In the genomic region with DNA sequence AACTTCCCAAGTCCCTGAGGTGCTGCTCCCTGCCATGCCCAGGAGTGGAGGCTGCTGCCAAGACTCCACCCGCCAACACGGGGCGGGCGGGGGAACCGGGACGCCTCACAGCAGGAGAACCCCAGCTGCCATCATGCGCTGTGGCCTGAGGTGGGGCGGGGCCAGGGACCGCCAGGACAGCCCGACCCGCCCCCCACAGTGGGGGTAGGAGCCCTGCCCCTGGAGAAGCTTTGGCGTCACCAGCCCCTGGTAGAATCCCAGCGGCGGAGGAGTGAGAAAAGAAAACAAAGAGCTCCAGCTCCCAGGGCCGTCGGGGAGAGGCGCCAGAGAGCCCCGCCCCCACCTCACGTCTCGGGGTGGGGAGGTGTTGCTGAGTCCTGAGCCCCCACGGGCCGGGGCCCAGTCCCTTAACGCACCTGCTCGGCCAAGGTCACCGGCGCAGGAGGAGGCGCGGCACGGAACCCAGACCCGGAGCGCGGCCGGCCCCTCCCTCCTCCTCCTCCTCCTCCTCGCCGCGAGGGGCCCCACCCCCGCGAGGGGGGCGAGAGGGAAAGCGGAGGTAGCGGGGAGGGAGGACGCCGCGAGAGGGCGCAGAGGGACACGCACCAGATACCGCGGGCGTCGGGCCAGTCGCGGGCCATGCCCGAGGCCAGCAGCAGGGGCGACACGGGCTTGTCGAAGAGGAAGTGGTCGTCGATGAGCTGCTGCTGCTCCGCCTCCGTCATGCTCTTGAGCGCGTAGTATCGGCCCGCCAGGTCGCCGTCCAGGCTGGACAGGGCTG, we compare ENCODE assay signal across 1 cellular context.
TF ChIP-seq lines count a peak whose summit lies in the region.

No MANE protein-coding gene starts in this region.

TF ChIP-seq in WTC11, 78 proteins besides CTCF, POLR2A, EP300 and RAD21 (continued from another document and continues in another):
- TF ChIP-seq, protein P1, sequence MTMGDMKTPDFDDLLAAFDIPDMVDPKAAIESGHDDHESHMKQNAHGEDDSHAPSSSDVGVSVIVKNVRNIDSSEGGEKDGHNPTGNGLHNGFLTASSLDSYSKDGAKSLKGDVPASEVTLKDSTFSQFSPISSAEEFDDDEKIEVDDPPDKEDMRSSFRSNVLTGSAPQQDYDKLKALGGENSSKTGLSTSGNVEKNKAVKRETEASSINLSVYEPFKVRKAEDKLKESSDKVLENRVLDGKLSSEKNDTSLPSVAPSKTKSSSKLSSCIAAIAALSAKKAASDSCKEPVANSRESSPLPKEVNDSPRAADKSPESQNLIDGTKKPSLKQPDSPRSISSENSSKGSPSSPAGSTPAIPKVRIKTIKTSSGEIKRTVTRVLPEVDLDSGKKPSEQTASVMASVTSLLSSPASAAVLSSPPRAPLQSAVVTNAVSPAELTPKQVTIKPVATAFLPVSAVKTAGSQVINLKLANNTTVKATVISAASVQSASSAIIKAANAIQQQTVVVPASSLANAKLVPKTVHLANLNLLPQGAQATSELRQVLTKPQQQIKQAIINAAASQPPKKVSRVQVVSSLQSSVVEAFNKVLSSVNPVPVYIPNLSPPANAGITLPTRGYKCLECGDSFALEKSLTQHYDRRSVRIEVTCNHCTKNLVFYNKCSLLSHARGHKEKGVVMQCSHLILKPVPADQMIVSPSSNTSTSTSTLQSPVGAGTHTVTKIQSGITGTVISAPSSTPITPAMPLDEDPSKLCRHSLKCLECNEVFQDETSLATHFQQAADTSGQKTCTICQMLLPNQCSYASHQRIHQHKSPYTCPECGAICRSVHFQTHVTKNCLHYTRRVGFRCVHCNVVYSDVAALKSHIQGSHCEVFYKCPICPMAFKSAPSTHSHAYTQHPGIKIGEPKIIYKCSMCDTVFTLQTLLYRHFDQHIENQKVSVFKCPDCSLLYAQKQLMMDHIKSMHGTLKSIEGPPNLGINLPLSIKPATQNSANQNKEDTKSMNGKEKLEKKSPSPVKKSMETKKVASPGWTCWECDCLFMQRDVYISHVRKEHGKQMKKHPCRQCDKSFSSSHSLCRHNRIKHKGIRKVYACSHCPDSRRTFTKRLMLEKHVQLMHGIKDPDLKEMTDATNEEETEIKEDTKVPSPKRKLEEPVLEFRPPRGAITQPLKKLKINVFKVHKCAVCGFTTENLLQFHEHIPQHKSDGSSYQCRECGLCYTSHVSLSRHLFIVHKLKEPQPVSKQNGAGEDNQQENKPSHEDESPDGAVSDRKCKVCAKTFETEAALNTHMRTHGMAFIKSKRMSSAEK (CRISPR knock-in tag; IDR thresholded peaks at IDR 0.05; ENCODE audit: borderline replicate concordance): no peak
- TF ChIP-seq TP53 (CRISPR knock-in tag; IDR thresholded peaks at IDR 0.05) (no peak), ZNF219 (CRISPR knock-in tag; IDR thresholded peaks at IDR 0.05; ENCODE audit: borderline replicate concordance) (no peak), FOXP1 (CRISPR knock-in tag; IDR thresholded peaks at IDR 0.05; ENCODE audit: borderline replicate concordance) (peak; percentile 64; the same call in 1 of the 2 replicates), ETV6 (CRISPR knock-in tag; IDR thresholded peaks at IDR 0.05) (no peak; the same call in 1 of the 2 replicates), CREM (CRISPR knock-in tag; IDR thresholded peaks at IDR 0.05) (peak; percentile 30; the same call in 1 of the 2 replicates), ESRRA (CRISPR knock-in tag; IDR thresholded peaks at IDR 0.05; ENCODE audit: borderline replicate concordance) (no peak; the same call in 1 of the 2 replicates), FOXK1 (CRISPR knock-in tag; IDR thresholded peaks at IDR 0.05) (no peak; the same call in none of the 2 replicates), ZNF317 (CRISPR knock-in tag; IDR thresholded peaks at IDR 0.05; ENCODE audit: borderline replicate concordance, low read depth) (no peak), TCF7 (CRISPR knock-in tag; IDR thresholded peaks at IDR 0.05; ENCODE audit: low read depth) (no peak), ZBTB21 (CRISPR knock-in tag; IDR thresholded peaks at IDR 0.05; ENCODE audit: borderline replicate concordance) (no peak), FOXJ3 (CRISPR knock-in tag; IDR thresholded peaks at IDR 0.05; ENCODE audit: borderline replicate concordance) (no peak)
- TF ChIP-seq, protein P2, sequence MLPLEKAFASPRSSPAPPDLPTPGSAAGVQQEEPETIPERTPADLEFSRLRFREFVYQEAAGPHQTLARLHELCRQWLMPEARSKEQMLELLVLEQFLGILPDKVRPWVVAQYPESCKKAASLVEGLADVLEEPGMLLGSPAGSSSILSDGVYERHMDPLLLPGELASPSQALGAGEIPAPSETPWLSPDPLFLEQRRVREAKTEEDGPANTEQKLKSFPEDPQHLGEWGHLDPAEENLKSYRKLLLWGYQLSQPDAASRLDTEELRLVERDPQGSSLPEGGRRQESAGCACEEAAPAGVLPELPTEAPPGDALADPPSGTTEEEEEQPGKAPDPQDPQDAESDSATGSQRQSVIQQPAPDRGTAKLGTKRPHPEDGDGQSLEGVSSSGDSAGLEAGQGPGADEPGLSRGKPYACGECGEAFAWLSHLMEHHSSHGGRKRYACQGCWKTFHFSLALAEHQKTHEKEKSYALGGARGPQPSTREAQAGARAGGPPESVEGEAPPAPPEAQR (CRISPR knock-in tag; IDR thresholded peaks at IDR 0.05): no peak
- TF ChIP-seq, protein P3, sequence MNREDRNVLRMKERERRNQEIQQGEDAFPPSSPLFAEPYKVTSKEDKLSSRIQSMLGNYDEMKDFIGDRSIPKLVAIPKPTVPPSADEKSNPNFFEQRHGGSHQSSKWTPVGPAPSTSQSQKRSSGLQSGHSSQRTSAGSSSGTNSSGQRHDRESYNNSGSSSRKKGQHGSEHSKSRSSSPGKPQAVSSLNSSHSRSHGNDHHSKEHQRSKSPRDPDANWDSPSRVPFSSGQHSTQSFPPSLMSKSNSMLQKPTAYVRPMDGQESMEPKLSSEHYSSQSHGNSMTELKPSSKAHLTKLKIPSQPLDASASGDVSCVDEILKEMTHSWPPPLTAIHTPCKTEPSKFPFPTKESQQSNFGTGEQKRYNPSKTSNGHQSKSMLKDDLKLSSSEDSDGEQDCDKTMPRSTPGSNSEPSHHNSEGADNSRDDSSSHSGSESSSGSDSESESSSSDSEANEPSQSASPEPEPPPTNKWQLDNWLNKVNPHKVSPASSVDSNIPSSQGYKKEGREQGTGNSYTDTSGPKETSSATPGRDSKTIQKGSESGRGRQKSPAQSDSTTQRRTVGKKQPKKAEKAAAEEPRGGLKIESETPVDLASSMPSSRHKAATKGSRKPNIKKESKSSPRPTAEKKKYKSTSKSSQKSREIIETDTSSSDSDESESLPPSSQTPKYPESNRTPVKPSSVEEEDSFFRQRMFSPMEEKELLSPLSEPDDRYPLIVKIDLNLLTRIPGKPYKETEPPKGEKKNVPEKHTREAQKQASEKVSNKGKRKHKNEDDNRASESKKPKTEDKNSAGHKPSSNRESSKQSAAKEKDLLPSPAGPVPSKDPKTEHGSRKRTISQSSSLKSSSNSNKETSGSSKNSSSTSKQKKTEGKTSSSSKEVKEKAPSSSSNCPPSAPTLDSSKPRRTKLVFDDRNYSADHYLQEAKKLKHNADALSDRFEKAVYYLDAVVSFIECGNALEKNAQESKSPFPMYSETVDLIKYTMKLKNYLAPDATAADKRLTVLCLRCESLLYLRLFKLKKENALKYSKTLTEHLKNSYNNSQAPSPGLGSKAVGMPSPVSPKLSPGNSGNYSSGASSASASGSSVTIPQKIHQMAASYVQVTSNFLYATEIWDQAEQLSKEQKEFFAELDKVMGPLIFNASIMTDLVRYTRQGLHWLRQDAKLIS (CRISPR knock-in tag; IDR thresholded peaks at IDR 0.05; ENCODE audit: borderline replicate concordance): no peak
- TF ChIP-seq, protein P4, sequence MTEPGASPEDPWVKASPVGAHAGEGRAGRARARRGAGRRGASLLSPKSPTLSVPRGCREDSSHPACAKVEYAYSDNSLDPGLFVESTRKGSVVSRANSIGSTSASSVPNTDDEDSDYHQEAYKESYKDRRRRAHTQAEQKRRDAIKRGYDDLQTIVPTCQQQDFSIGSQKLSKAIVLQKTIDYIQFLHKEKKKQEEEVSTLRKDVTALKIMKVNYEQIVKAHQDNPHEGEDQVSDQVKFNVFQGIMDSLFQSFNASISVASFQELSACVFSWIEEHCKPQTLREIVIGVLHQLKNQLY (CRISPR knock-in tag; IDR thresholded peaks at IDR 0.05): no peak
- TF ChIP-seq, protein P5, sequence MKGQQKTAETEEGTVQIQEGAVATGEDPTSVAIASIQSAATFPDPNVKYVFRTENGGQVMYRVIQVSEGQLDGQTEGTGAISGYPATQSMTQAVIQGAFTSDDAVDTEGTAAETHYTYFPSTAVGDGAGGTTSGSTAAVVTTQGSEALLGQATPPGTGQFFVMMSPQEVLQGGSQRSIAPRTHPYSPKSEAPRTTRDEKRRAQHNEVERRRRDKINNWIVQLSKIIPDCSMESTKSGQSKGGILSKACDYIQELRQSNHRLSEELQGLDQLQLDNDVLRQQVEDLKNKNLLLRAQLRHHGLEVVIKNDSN (CRISPR knock-in tag; IDR thresholded peaks at IDR 0.05): no peak
- TF ChIP-seq, protein P6, sequence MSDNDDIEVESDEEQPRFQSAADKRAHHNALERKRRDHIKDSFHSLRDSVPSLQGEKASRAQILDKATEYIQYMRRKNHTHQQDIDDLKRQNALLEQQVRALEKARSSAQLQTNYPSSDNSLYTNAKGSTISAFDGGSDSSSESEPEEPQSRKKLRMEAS (CRISPR knock-in tag; IDR thresholded peaks at IDR 0.05): peak; percentile 61; the same call in 1 of the 2 replicates
- TF ChIP-seq, protein P7, sequence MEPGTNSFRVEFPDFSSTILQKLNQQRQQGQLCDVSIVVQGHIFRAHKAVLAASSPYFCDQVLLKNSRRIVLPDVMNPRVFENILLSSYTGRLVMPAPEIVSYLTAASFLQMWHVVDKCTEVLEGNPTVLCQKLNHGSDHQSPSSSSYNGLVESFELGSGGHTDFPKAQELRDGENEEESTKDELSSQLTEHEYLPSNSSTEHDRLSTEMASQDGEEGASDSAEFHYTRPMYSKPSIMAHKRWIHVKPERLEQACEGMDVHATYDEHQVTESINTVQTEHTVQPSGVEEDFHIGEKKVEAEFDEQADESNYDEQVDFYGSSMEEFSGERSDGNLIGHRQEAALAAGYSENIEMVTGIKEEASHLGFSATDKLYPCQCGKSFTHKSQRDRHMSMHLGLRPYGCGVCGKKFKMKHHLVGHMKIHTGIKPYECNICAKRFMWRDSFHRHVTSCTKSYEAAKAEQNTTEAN (CRISPR knock-in tag; IDR thresholded peaks at IDR 0.05): peak; percentile 86
- TF ChIP-seq, protein P8, sequence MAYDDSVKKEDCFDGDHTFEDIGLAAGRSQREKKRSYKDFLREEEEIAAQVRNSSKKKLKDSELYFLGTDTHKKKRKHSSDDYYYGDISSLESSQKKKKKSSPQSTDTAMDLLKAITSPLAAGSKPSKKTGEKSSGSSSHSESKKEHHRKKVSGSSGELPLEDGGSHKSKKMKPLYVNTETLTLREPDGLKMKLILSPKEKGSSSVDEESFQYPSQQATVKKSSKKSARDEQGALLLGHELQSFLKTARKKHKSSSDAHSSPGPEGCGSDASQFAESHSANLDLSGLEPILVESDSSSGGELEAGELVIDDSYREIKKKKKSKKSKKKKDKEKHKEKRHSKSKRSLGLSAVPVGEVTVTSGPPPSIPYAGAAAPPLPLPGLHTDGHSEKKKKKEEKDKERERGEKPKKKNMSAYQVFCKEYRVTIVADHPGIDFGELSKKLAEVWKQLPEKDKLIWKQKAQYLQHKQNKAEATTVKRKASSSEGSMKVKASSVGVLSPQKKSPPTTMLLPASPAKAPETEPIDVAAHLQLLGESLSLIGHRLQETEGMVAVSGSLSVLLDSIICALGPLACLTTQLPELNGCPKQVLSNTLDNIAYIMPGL (CRISPR knock-in tag; IDR thresholded peaks at IDR 0.05): peak; percentile 52
- TF ChIP-seq, protein P9, sequence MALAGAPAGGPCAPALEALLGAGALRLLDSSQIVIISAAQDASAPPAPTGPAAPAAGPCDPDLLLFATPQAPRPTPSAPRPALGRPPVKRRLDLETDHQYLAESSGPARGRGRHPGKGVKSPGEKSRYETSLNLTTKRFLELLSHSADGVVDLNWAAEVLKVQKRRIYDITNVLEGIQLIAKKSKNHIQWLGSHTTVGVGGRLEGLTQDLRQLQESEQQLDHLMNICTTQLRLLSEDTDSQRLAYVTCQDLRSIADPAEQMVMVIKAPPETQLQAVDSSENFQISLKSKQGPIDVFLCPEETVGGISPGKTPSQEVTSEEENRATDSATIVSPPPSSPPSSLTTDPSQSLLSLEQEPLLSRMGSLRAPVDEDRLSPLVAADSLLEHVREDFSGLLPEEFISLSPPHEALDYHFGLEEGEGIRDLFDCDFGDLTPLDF (CRISPR knock-in tag; IDR thresholded peaks at IDR 0.05): no peak
- TF ChIP-seq, protein P10, sequence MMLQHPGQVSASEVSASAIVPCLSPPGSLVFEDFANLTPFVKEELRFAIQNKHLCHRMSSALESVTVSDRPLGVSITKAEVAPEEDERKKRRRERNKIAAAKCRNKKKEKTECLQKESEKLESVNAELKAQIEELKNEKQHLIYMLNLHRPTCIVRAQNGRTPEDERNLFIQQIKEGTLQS (CRISPR knock-in tag; conservative IDR thresholded peaks at IDR 0.05): no peak
- TF ChIP-seq, protein P11, sequence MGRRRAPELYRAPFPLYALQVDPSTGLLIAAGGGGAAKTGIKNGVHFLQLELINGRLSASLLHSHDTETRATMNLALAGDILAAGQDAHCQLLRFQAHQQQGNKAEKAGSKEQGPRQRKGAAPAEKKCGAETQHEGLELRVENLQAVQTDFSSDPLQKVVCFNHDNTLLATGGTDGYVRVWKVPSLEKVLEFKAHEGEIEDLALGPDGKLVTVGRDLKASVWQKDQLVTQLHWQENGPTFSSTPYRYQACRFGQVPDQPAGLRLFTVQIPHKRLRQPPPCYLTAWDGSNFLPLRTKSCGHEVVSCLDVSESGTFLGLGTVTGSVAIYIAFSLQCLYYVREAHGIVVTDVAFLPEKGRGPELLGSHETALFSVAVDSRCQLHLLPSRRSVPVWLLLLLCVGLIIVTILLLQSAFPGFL (CRISPR knock-in tag; IDR thresholded peaks at IDR 0.05; ENCODE audit: borderline replicate concordance): no peak
- TF ChIP-seq, protein P12, sequence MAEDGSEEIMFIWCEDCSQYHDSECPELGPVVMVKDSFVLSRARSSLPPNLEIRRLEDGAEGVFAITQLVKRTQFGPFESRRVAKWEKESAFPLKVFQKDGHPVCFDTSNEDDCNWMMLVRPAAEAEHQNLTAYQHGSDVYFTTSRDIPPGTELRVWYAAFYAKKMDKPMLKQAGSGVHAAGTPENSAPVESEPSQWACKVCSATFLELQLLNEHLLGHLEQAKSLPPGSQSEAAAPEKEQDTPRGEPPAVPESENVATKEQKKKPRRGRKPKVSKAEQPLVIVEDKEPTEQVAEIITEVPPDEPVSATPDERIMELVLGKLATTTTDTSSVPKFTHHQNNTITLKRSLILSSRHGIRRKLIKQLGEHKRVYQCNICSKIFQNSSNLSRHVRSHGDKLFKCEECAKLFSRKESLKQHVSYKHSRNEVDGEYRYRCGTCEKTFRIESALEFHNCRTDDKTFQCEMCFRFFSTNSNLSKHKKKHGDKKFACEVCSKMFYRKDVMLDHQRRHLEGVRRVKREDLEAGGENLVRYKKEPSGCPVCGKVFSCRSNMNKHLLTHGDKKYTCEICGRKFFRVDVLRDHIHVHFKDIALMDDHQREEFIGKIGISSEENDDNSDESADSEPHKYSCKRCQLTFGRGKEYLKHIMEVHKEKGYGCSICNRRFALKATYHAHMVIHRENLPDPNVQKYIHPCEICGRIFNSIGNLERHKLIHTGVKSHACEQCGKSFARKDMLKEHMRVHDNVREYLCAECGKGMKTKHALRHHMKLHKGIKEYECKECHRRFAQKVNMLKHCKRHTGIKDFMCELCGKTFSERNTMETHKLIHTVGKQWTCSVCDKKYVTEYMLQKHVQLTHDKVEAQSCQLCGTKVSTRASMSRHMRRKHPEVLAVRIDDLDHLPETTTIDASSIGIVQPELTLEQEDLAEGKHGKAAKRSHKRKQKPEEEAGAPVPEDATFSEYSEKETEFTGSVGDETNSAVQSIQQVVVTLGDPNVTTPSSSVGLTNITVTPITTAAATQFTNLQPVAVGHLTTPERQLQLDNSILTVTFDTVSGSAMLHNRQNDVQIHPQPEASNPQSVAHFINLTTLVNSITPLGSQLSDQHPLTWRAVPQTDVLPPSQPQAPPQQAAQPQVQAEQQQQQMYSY (CRISPR knock-in tag; IDR thresholded peaks at IDR 0.05): no peak
